Comparison of ENCODE assay signal across 31 cellular contexts in the genomic region with DNA sequence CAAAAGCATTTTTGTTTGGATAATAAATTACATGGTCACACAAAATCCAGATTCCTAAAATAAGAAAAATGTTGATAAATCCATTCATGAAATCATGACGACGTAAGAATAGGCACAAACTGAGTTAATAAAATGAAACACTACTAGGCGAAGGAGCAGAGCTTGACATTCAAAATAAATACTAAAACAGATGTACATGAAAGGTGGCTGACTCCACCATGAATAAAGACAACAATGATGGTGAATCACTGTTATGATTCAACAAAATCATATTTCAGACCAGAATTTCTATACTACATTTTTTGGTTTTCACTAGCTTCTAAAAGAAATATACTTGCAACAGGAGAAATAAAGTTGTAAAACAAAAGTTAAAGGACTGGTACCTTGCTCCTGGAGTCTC.
DNase-seq lines count a peak whose midpoint lies in the region; ATAC-seq, FAIRE-seq and TF ChIP-seq lines count a peak whose summit lies in the region.
"Had no signal": no experiment of that assay in that cellular context is flagged by ENCODE, and none has a peak within 500 bp of the region (broad histone marks: within the 10 kb centered on the region; RNA-seq: fewer than 3 reads in every experiment).

No MANE protein-coding gene starts in this region.

- no peaks in the 10 kb centered on the region for H3K27me3 Mint-ChIP-seq in effector memory CD8-positive, alpha-beta T cell
- no peaks in the 10 kb centered on the region for H3K27me3 Mint-ChIP-seq in mesothelial cell of epicardium (ENCODE audit: low read depth)
- H3K27me3 Mint-ChIP-seq: activated naive CD8-positive, alpha-beta T cell treated with anti-CD3 and anti-CD28 coated beads, Interleukin-2, amount 50 U/mL, for 24 hours; CD4-positive, alpha-beta T cell; dendritic cell treated with granulocyte-macrophage colony-stimulating factor and Interleukin-4, amounts not matched to agents 40 ng/mL and 50 ng/mL, for 4 days; naive thymus-derived CD4-positive, alpha-beta T cell; stimulated activated naive CD8-positive, alpha-beta T cell treated with anti-CD3 and anti-CD28 coated beads, Interleukin-15, amount 100 ng/mL, for 72 hours had no signal

- intact Hi-C loops in PC-3 (cut with micrococcal nuclease) = loop anchor here (10.0 kb wide), 1 partner anchor 186 kb away; no protein-coding TSS in a partner anchor
- intact Hi-C loops in lower leg skin (cut with DNase I; ENCODE audit: low total_unique reads) = no loop called here

- H3K36me3 Mint-ChIP-seq in effector memory CD8-positive, alpha-beta T cell (ENCODE audit: insufficient read depth) = peaks cover 41% of the 10 kb centered on the region
- H3K36me3 Mint-ChIP-seq in mesothelial cell of epicardium = peaks cover 17% of the 10 kb centered on the region

- H3K9me3 Mint-ChIP-seq in effector memory CD8-positive, alpha-beta T cell = no peaks in the 10 kb centered on the region
- no peaks in the 10 kb centered on the region for H3K9me3 Mint-ChIP-seq in mesothelial cell of epicardium
- H3K9me3 Mint-ChIP-seq: activated naive CD8-positive, alpha-beta T cell treated with anti-CD3 and anti-CD28 coated beads, Interleukin-2, amount 50 U/mL, for 24 hours; CD4-positive, alpha-beta T cell; dendritic cell treated with granulocyte-macrophage colony-stimulating factor and Interleukin-4, amounts not matched to agents 40 ng/mL and 50 ng/mL, for 4 days; immature natural killer cell; naive thymus-derived CD4-positive, alpha-beta T cell; stimulated activated naive CD8-positive, alpha-beta T cell treated with anti-CD3 and anti-CD28 coated beads, Interleukin-15, amount 100 ng/mL, for 72 hours had no signal

- H3K4me1 Mint-ChIP-seq in effector memory CD8-positive, alpha-beta T cell (ENCODE audit: low read depth in 2 of 2) = no peaks in the 10 kb centered on the region
- peaks cover 28% of the 10 kb centered on the region for H3K4me1 Mint-ChIP-seq in mesothelial cell of epicardium
- H3K4me1 Mint-ChIP-seq: activated naive CD8-positive, alpha-beta T cell treated with anti-CD3 and anti-CD28 coated beads, Interleukin-2, amount 50 U/mL, for 24 hours; immature natural killer cell; stimulated activated naive CD8-positive, alpha-beta T cell treated with anti-CD3 and anti-CD28 coated beads, Interleukin-15, amount 100 ng/mL, for 72 hours had no signal

- FAIRE-seq in GM19239 (lab: Jason Lieb, UNC) = no peak
- FAIRE-seq: frontal cortex, G401.6 had no signal

- H3K4me3 ChIP-seq in PC-3 (ENCODE audit: low read length) (no peak overlapping the region), lower leg skin (ENCODE audit: low read depth, poor library complexity, severe bottlenecking) (no peak overlapping the region)
- H3K4me3 ChIP-seq: left ventricle myocardium inferior, right lobe of liver, transverse colon had no signal

- peak overlapping the region; percentile 5; the same call in 1 of the 2 replicates for H3K27ac ChIP-seq in PC-3 (ENCODE audit: low read length)
- H3K27ac ChIP-seq: left ventricle myocardium inferior, right lobe of liver, transverse colon had no signal

- no peaks in the 10 kb centered on the region for H4K20me1 ChIP-seq in PC-3 (ENCODE audit: low read length)

- no peak overlapping the region for H3K9ac ChIP-seq in PC-3 (ENCODE audit: low read length)

- DNase-seq in ELR (ENCODE audit: low read depth) (peak; percentile 50), PC-3 (peak; percentile 46), mesothelial cell of epicardium (ENCODE audit: low spot score in 2 of 2, unreplicated experiment in 2 of 2) (no peak), GM19239 (ENCODE audit: insufficient read length, low spot score) (no peak), DMS53 treated with DMSO at 0.1 percent for 48 hours (lab: John Stamatoyannopoulos, UW; ENCODE audit: unreplicated experiment) (no peak), lower leg skin (ENCODE audit: low spot score in 2 of 2) (no peak)
- no peak for DNase-seq in effector memory CD8-positive, alpha-beta T cell
- DNase-seq: activated CD4-positive, alpha-beta T cell treated with anti-CD3 and anti-CD28 coated beads, Interleukin-2, amount 50 U/mL, for 48 hours; activated CD8-positive, alpha-beta memory T cell treated with anti-CD3 and anti-CD28 coated beads, Interleukin-2, amount 50 U/mL, for 4 hours; activated effector memory CD4-positive, alpha-beta T cell treated with Interleukin-2 at 50 U/mL for 16 hours; activated naive CD8-positive, alpha-beta T cell treated with anti-CD3 and anti-CD28 coated beads, Interleukin-2, amount 50 U/mL, for 24 hours; CD4-positive, alpha-beta T cell; DMS 273 treated with DMSO at 0.1 percent for 48 hours; GOT3; hippocampal formation; immature natural killer cell; KBM-7; left ventricle myocardium inferior; MM.1S; naive thymus-derived CD4-positive, alpha-beta T cell; NCI-H1417; NCI-H446 treated with DMSO at 0.1 percent for 48 hours; right lobe of liver; stimulated activated naive CD8-positive, alpha-beta T cell treated with anti-CD3 and anti-CD28 coated beads, Interleukin-15, amount 100 ng/mL, for 72 hours; T1000; transverse colon had no signal

- TF ChIP-seq CTCF in PC-3 (conservative IDR thresholded peaks at IDR 0.05; ENCODE audit: low read depth, low read length) = no peak
- TF ChIP-seq CTCF in mesothelial cell of epicardium (IDR thresholded peaks at IDR 0.05; ENCODE audit: unreplicated experiment) = no peak
- TF ChIP-seq CTCF in lower leg skin (IDR thresholded peaks at IDR 0.05) = no peak

- POLR2A ChIA-PET in PC-3 (lab: Charles Lee; ENCODE audit: unreplicated experiment) = no interaction called here

- no peaks in the 10 kb centered on the region for H3K9me2 ChIP-seq in PC-3 (replicated peaks; ENCODE audit: low read length)

- H3K27me3 ChIP-seq in PC-3 (ENCODE audit: low read length) = no peaks in the 10 kb centered on the region
- H3K27me3 ChIP-seq: right lobe of liver, transverse colon had no signal

- H2AFZ ChIP-seq in PC-3 (ENCODE audit: low read length) = no peak overlapping the region

- TF ChIP-seq POLR2A in lower leg skin (IDR thresholded peaks at IDR 0.05) = no peak

- BruUV-seq in PC-3 (replicated peaks; lab: Mats Ljungman, UMichigan) = no TSS peak

- no peaks in the 10 kb centered on the region for H3K79me2 ChIP-seq in PC-3 (ENCODE audit: low read length)

- H3F3A ChIP-seq in PC-3 (ENCODE audit: low read length, unreplicated experiment) = no peaks in the 10 kb centered on the region

- H3K36me3 ChIP-seq in PC-3 (ENCODE audit: low read depth, low read length) = peaks cover 24% of the 10 kb centered on the region

- H3K27ac Mint-ChIP-seq in effector memory CD8-positive, alpha-beta T cell = peak overlapping the region; percentile 29 to 44
- peak overlapping the region; percentile 78 for H3K27ac Mint-ChIP-seq in mesothelial cell of epicardium
- H3K27ac Mint-ChIP-seq: activated naive CD8-positive, alpha-beta T cell treated with anti-CD3 and anti-CD28 coated beads, Interleukin-2, amount 50 U/mL, for 24 hours; CD4-positive, alpha-beta T cell; dendritic cell treated with granulocyte-macrophage colony-stimulating factor and Interleukin-4, amounts not matched to agents 40 ng/mL and 50 ng/mL, for 4 days had no signal

- H3K4me1 ChIP-seq in PC-3 (ENCODE audit: insufficient read depth, low read length) = 0 out of 2 replicates have a peak, but pooled peaks cover 3% of the 10 kb centered on the region
- H3K4me1 ChIP-seq: left ventricle myocardium inferior, right lobe of liver, transverse colon had no signal

- H3K4me3 Mint-ChIP-seq in effector memory CD8-positive, alpha-beta T cell = no peak overlapping the region
- H3K4me3 Mint-ChIP-seq in mesothelial cell of epicardium = no peak overlapping the region
- H3K4me3 Mint-ChIP-seq: activated naive CD8-positive, alpha-beta T cell treated with anti-CD3 and anti-CD28 coated beads, Interleukin-2, amount 50 U/mL, for 24 hours; CD4-positive, alpha-beta T cell; dendritic cell treated with granulocyte-macrophage colony-stimulating factor and Interleukin-4, amounts not matched to agents 40 ng/mL and 50 ng/mL, for 4 days; immature natural killer cell; naive thymus-derived CD4-positive, alpha-beta T cell; stimulated activated naive CD8-positive, alpha-beta T cell treated with anti-CD3 and anti-CD28 coated beads, Interleukin-15, amount 100 ng/mL, for 72 hours had no signal

- CTCF ChIA-PET in PC-3 (lab: Charles Lee) = no interaction called here

- ATAC-seq in PC-3 (peak; percentile 73), GM19397 (IDR thresholded peaks at IDR 0.05; ENCODE audit: unreplicated experiment) (no peak)
- ATAC-seq in effector memory CD8-positive, alpha-beta T cell (replicated peaks) = no peak
- ATAC-seq: activated naive CD8-positive, alpha-beta T cell treated with anti-CD3 and anti-CD28 coated beads, Interleukin-2, amount 50 U/mL, for 24 hours; naive thymus-derived CD4-positive, alpha-beta T cell; right lobe of liver; Right ventricle myocardium inferior; stimulated activated naive CD8-positive, alpha-beta T cell treated with anti-CD3 and anti-CD28 coated beads, Interleukin-15, amount 100 ng/mL, for 72 hours had no signal

- H3K4me2 ChIP-seq in PC-3 (ENCODE audit: low read length) = no peak overlapping the region

- 91 to 94% methylated on average over 3 of the region's 3 CpGs for WGBS in lower leg skin, 2 donors

- no peaks in the 10 kb centered on the region for H3K9me3 ChIP-seq in PC-3 (ENCODE audit: low read length)
- H3K9me3 ChIP-seq: left ventricle myocardium inferior, right lobe of liver, transverse colon had no signal

Comparison
In these comparisons a context has a peak if more than half of its experiments do, and no peak if none do; other contexts are left out.
1. DNase-seq: peak in ELR (single experiment) and PC-3 (single experiment); none in effector memory CD8-positive, alpha-beta T cell (0 of 3), mesothelial cell of epicardium (0 of 2), GM19239 (single experiment), DMS53 treated with DMSO at 0.1 percent for 48 hours (single experiment) and lower leg skin (0 of 2).